In the genomic region with DNA sequence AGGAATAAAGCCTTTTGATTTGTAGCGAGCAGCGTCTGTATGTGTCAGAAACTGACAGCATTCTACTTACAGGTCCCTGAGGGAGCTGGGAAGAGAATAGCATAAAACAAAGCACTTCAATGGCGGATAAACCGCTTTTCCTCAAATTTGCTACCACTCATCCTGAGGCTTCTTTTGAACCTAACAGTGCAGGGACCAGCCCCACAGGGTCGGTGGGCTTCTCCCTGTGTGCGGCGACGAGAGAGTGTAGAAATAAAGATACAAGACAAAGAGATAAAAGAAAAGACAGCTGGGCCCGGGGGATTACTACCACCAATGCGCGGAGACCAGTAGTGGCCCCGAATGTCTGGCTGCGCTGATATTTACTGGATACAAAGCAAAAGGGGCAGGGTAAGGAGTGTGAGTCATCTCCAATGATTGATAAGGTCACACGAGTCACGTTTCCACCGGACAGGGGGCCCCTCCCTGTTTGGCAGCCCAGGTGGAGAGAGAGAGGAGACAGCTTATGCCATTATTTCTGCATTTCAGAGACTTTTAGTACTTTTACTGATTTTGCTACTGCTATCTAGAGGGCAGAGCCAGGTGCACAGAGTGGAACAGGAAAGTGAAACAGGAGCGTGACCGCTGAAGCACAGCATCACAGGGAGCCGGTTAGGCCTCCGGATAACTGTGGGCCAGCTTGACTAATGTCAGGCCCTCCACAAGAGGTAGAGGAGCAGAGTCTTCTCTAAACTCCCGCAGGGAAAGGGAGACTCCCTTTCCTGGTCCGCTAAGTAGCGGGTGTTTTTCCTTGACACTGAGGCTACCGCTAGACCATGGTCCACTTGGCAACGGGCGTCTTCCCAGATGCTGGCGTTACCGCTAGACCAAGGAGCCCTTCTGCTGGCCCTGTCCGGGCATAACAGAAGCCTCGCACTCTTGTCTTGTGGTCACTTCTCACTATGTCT, we compare ENCODE assay signal across 8 cellular contexts. TPM values are rescaled to one million over a fixed set of nuclear protein-coding genes. Genes with fewer than 3 reads are reported as not detected.
DNase-seq lines count a peak whose midpoint lies in the region; TF ChIP-seq lines count a peak whose summit lies in the region.
"Not testable (repeated sequence)": the region's sequence is repeated elsewhere in the genome, so short reads cannot be mapped to it uniquely, and the experiment has no call there.

No MANE protein-coding gene starts in this region.

- peak overlapping the region; percentile 98 for H3K4me3 Mint-ChIP-seq in activated T-cell treated with anti-CD3 and anti-CD28 coated beads, Interleukin-2, amount 50 U/mL, for 24 hours
- peak overlapping the region; percentile 62 for H3K4me3 Mint-ChIP-seq in neural progenitor cell
- H3K4me3 Mint-ChIP-seq in stimulated activated naive CD8-positive, alpha-beta T cell treated with anti-CD3 and anti-CD28 coated beads, Interleukin-15, Interleukin-2, amounts not matched to agents 100 ng/mL and 50 ng/mL, for 24 hours = peak overlapping the region; percentile 99

- peaks cover 42 to 68% (median 54%) of the 10 kb centered on the region in 11 experiments for H3K36me3 ChIP-seq in BLaER1 treated with 17β-estradiol and CSF1 and Interleukin-3, amounts not matched to agents 10 nM and 100 nM
- not testable (repeated sequence) for H3K36me3 ChIP-seq in SU-DHL-6 (ENCODE audit: low read length); neural progenitor cell
- peaks cover 57% of the 10 kb centered on the region for H3K36me3 ChIP-seq in right atrium auricular region

- H3K79me2 ChIP-seq in SU-DHL-6 (ENCODE audit: insufficient read depth, low read length) (peaks cover 25% of the 10 kb centered on the region), neural progenitor cell (ENCODE audit: low read depth) (peaks cover 28% of the 10 kb centered on the region)

- peaks cover 54 to 81% (median 63%) of the 10 kb centered on the region in 10 experiments for H3K4me1 ChIP-seq in BLaER1 treated with 17β-estradiol and CSF1 and Interleukin-3, amounts not matched to agents 10 nM and 100 nM
- H3K4me1 ChIP-seq in right atrium auricular region = peaks cover 0 to 70% of the 10 kb centered on the region in 2 donors
- H3K4me1 ChIP-seq in neural progenitor cell = not testable (repeated sequence)

- H3K27ac ChIP-seq in BLaER1 treated with 17β-estradiol and CSF1 and Interleukin-3, amounts not matched to agents 10 nM and 100 nM = peak overlapping the region; percentile 96 to 100 (median 98)
- H3K27ac ChIP-seq in SU-DHL-6 (ENCODE audit: low read depth, low read length) = peak overlapping the region; percentile 97
- H3K27ac ChIP-seq in right atrium auricular region = peak overlapping the region; percentile 99 to 100
- not testable (repeated sequence) for H3K27ac ChIP-seq in neural progenitor cell

- peaks cover 55% of the 10 kb centered on the region for H3K4me1 Mint-ChIP-seq in activated T-cell treated with anti-CD3 and anti-CD28 coated beads, Interleukin-2, amount 50 U/mL, for 24 hours (ENCODE audit: low read depth)
- H3K4me1 Mint-ChIP-seq in neural progenitor cell = peaks cover 54% of the 10 kb centered on the region
- H3K4me1 Mint-ChIP-seq in stimulated activated naive CD8-positive, alpha-beta T cell treated with anti-CD3 and anti-CD28 coated beads, Interleukin-15, Interleukin-2, amounts not matched to agents 100 ng/mL and 50 ng/mL, for 24 hours (ENCODE audit: low read depth) = peaks cover 60% of the 10 kb centered on the region

- H3K36me3 Mint-ChIP-seq in activated T-cell treated with anti-CD3 and anti-CD28 coated beads, Interleukin-2, amount 50 U/mL, for 24 hours (ENCODE audit: low read depth) = peaks cover 69% of the 10 kb centered on the region
- H3K36me3 Mint-ChIP-seq in neural progenitor cell = peaks cover 28% of the 10 kb centered on the region
- H3K36me3 Mint-ChIP-seq in stimulated activated naive CD8-positive, alpha-beta T cell treated with anti-CD3 and anti-CD28 coated beads, Interleukin-15, Interleukin-2, amounts not matched to agents 100 ng/mL and 50 ng/mL, for 24 hours (ENCODE audit: low read depth) = peaks cover 62% of the 10 kb centered on the region

- peaks cover 26 to 79% (median 38%) of the 10 kb centered on the region in 11 experiments for H4K20me1 ChIP-seq in BLaER1 treated with 17β-estradiol and CSF1 and Interleukin-3, amounts not matched to agents 10 nM and 100 nM
- H4K20me1 ChIP-seq in SU-DHL-6 (ENCODE audit: low read depth, low read length) = not testable (repeated sequence)
- H4K20me1 ChIP-seq in neural progenitor cell (ENCODE audit: low read depth) = peaks cover 28% of the 10 kb centered on the region

- H3K9me3 ChIP-seq in BLaER1 treated with 17β-estradiol and CSF1 and Interleukin-3, amounts not matched to agents 10 nM and 100 nM (replicated peaks in 1 of 11) = peaks cover 0 to 13% (median 0%) of the 10 kb centered on the region in 11 experiments; a peak in 4 of 22 replicates
- not testable (repeated sequence) for H3K9me3 ChIP-seq in SU-DHL-6 (ENCODE audit: insufficient read depth, low read length); right atrium auricular region; neural progenitor cell (ENCODE audit: low read depth)

- H3K27me3 Mint-ChIP-seq in activated T-cell treated with anti-CD3 and anti-CD28 coated beads, Interleukin-2, amount 50 U/mL, for 24 hours; stimulated activated naive CD8-positive, alpha-beta T cell treated with anti-CD3 and anti-CD28 coated beads, Interleukin-15, Interleukin-2, amounts not matched to agents 100 ng/mL and 50 ng/mL, for 24 hours: not testable (repeated sequence)
- peaks cover 10% of the 10 kb centered on the region for H3K27me3 Mint-ChIP-seq in neural progenitor cell (ENCODE audit: insufficient read depth, low read depth)

- not testable (repeated sequence) for H2AFZ ChIP-seq in SU-DHL-6 (ENCODE audit: low read depth, low read length, severe bottlenecking); neural progenitor cell (replicated peaks)

- H3F3A ChIP-seq in SU-DHL-6 (ENCODE audit: insufficient read depth) = peaks cover 76% of the 10 kb centered on the region
- peaks cover 12% of the 10 kb centered on the region for H3F3A ChIP-seq in neural progenitor cell (ENCODE audit: low read depth)

- H3K27ac Mint-ChIP-seq in activated T-cell treated with anti-CD3 and anti-CD28 coated beads, Interleukin-2, amount 50 U/mL, for 24 hours = peak overlapping the region; percentile 99
- not testable (repeated sequence) for H3K27ac Mint-ChIP-seq in neural progenitor cell
- peak overlapping the region; percentile 94 for H3K27ac Mint-ChIP-seq in stimulated activated naive CD8-positive, alpha-beta T cell treated with anti-CD3 and anti-CD28 coated beads, Interleukin-15, Interleukin-2, amounts not matched to agents 100 ng/mL and 50 ng/mL, for 24 hours

- H3K4me3 ChIP-seq in BLaER1 treated with 17β-estradiol and CSF1 and Interleukin-3, amounts not matched to agents 10 nM and 100 nM = peak overlapping the region; percentile 88 to 99 (median 91)
- H3K4me3 ChIP-seq in SU-DHL-6 (ENCODE audit: insufficient read depth, low read length, poor library complexity, severe bottlenecking) (peak overlapping the region; percentile 88), choroid plexus epithelial cell (ENCODE audit: low read depth, low read length) (peak overlapping the region; percentile 100), right atrium auricular region (peak overlapping the region; percentile 88 to 95)
- H3K4me3 ChIP-seq in neural progenitor cell = not testable (repeated sequence)

- TF ChIP-seq CTCF in SU-DHL-6 (IDR thresholded peaks at IDR 0.05; ENCODE audit: insufficient read depth, low read length, poor library complexity, severe bottlenecking); choroid plexus epithelial cell (conservative IDR thresholded peaks at IDR 0.05; ENCODE audit: low read depth, low read length); right atrium auricular region (IDR thresholded peaks at IDR 0.05); neural progenitor cell (IDR thresholded peaks at IDR 0.05): not testable (repeated sequence)

- not testable (repeated sequence) for H3K9me3 Mint-ChIP-seq in activated T-cell treated with anti-CD3 and anti-CD28 coated beads, Interleukin-2, amount 50 U/mL, for 24 hours; neural progenitor cell; stimulated activated naive CD8-positive, alpha-beta T cell treated with anti-CD3 and anti-CD28 coated beads, Interleukin-15, Interleukin-2, amounts not matched to agents 100 ng/mL and 50 ng/mL, for 24 hours

- peak overlapping the region; percentile 89 to 100 (median 98) for H3K4me2 ChIP-seq in BLaER1 treated with 17β-estradiol and CSF1 and Interleukin-3, amounts not matched to agents 10 nM and 100 nM
- peak overlapping the region; percentile 90 for H3K4me2 ChIP-seq in SU-DHL-6 (ENCODE audit: low read depth, low read length, poor library complexity, severe bottlenecking)
- H3K4me2 ChIP-seq in neural progenitor cell = not testable (repeated sequence)

- H3K9me2 ChIP-seq in SU-DHL-6 (replicated peaks; ENCODE audit: insufficient read depth, low read length) = not testable (repeated sequence)

- H3K27me3 ChIP-seq in BLaER1 treated with 17β-estradiol and CSF1 and Interleukin-3, amounts not matched to agents 10 nM and 100 nM; SU-DHL-6 (ENCODE audit: low read length); right atrium auricular region; neural progenitor cell: not testable (repeated sequence)

- peak; percentile 58 for DNase-seq in HT1080 (ENCODE audit: low read depth)
- peak; percentile 61 for DNase-seq in activated T-cell treated with anti-CD3 and anti-CD28 coated beads, Interleukin-2, amount 50 U/mL, for 24 hours
- peak; percentile 22 for DNase-seq in choroid plexus epithelial cell (ENCODE audit: low read depth)
- peak; percentile 82 for DNase-seq in right atrium auricular region (ENCODE audit: low spot score)
- DNase-seq in neural progenitor cell (ENCODE audit: low spot score) = not testable (repeated sequence)

- H3K9ac ChIP-seq in BLaER1 treated with 17β-estradiol and CSF1 and Interleukin-3, amounts not matched to agents 10 nM and 100 nM = peak overlapping the region; percentile 96 to 100 (median 99)
- peak overlapping the region; percentile 89 for H3K9ac ChIP-seq in SU-DHL-6 (ENCODE audit: low read length)
- H3K9ac ChIP-seq in neural progenitor cell = not testable (repeated sequence)

RNA-seq across cellular contexts. Expression of a gene that starts 4.1 kb away (rescaled TPM):
- total RNA-seq in HT1080 (2014; rRNA removed; shearing (Covaris generic)) = 44.3 and 49.4 TPM in 2 replicates
- 43.5 and 50.9 TPM in 2 replicates for polyA plus RNA-seq in HT1080 (2015; cell fraction: cytosol; rRNA removed)
- 64.1 and 68.3 TPM in 2 replicates for polyA plus RNA-seq in HT1080 (2015; cell fraction: nucleus; rRNA removed)
- total RNA-seq in right atrium auricular region (10 to 100 TPM; 55.0 to 97.6 TPM), neural progenitor cell (ENCODE audit: low replicate concordance) (10.6 and 19.1 TPM in 2 replicates)

RNA-seq across cellular contexts. Expression of a gene that starts 7.9 kb away (rescaled TPM):
- 0.31 TPM in 1 of 2 replicates, not detected in the other for total RNA-seq in HT1080 (2014; rRNA removed; shearing (Covaris generic))
- polyA plus RNA-seq in HT1080 (2015; cell fraction: cytosol; rRNA removed) = 0.26 and 0.30 TPM in 2 replicates
- 0.82 and 3.0 TPM in 2 replicates for polyA plus RNA-seq in HT1080 (2015; cell fraction: nucleus; rRNA removed)
- total RNA-seq in right atrium auricular region (10 to 100 TPM; 22.4 to 25.1 TPM), neural progenitor cell (ENCODE audit: low replicate concordance) (6.2 and 6.3 TPM in 2 replicates)

RNA-seq across cellular contexts. Expression of a gene that starts 22.2 kb away (rescaled TPM):
- not detected in 2 replicates for total RNA-seq in HT1080 (2014; rRNA removed; shearing (Covaris generic))
- polyA plus RNA-seq in HT1080 (2015; cell fraction: cytosol; rRNA removed) = not detected in 2 replicates
- 0.34 TPM in 1 of 2 replicates, not detected in the other for polyA plus RNA-seq in HT1080 (2015; cell fraction: nucleus; rRNA removed)
- total RNA-seq in right atrium auricular region (not detected), neural progenitor cell (ENCODE audit: low replicate concordance) (0.26 and 0.40 TPM in 2 replicates)

RNA-seq across cellular contexts. Expression of a gene that starts 23.8 kb away (rescaled TPM):
- total RNA-seq in HT1080 (2014; rRNA removed; shearing (Covaris generic)) = 107 and 146 TPM in 2 replicates
- 209 and 210 TPM in 2 replicates for polyA plus RNA-seq in HT1080 (2015; cell fraction: cytosol; rRNA removed)
- polyA plus RNA-seq in HT1080 (2015; cell fraction: nucleus; rRNA removed) = 362 and 376 TPM in 2 replicates
- total RNA-seq in right atrium auricular region (100 to 1,000 TPM; 347 to 411 TPM), neural progenitor cell (ENCODE audit: low replicate concordance) (73.5 and 158 TPM in 2 replicates)

RNA-seq across cellular contexts. Expression of a gene that starts 40.0 kb away (rescaled TPM):
- total RNA-seq in HT1080 (2014; rRNA removed; shearing (Covaris generic)) = not detected in 2 replicates
- 0.28 TPM in 1 of 2 replicates, not detected in the other for polyA plus RNA-seq in HT1080 (2015; cell fraction: cytosol; rRNA removed)
- 0.31 and 1.1 TPM in 2 replicates for polyA plus RNA-seq in HT1080 (2015; cell fraction: nucleus; rRNA removed)
- total RNA-seq in right atrium auricular region (1 to 10 TPM; 3.7 to 6.3 TPM), neural progenitor cell (ENCODE audit: low replicate concordance) (11.2 and 27.6 TPM in 2 replicates)
